Comparison of ENCODE assay signal across 16 cellular contexts in genomic region chr10:130491011-130491697, GRCh38.
"Had no signal": no experiment of that assay in that cellular context is flagged by ENCODE, and none has a peak within 500 bp of the region (broad histone marks: within the 10 kb centered on the region; RNA-seq: fewer than 3 reads in every experiment).

No MANE protein-coding gene starts in this region.

- H3K4me3 ChIP-seq: ascending aorta, dorsolateral prefrontal cortex, left ventricle myocardium inferior, ovary, transverse colon had no signal

- H3K36me3 ChIP-seq: ascending aorta, left ventricle myocardium inferior, ovary, transverse colon had no signal

- H3K9me3 ChIP-seq: ascending aorta, left ventricle myocardium inferior, ovary, transverse colon had no signal

- H3K27me3 ChIP-seq: ascending aorta, ovary, transverse colon had no signal

- DNase-seq: activated CD4-positive, alpha-beta T cell treated with anti-CD3 and anti-CD28 coated beads, Interleukin-2, amount 50 U/mL, for 4 hours; activated naive CD4-positive, alpha-beta T cell treated with anti-CD3 and anti-CD28 coated beads, Interleukin-2, amount 10 ng/mL, durations not matched to agents 7 days and 5 days; activated T-cell treated with anti-CD3 and anti-CD28 coated beads for 4 hours; kidney; left ventricle myocardium inferior; ovary; stimulated activated CD4-positive, alpha-beta T cell treated with anti-CD3 and anti-CD28 coated beads, Interleukin-4, amount 100 ng/mL, for 1 hour; stimulated activated naive CD4-positive, alpha-beta T cell treated with Interleukin-2 at 50 U/mL for 16 hours; substantia nigra; transverse colon had no signal

- H3K27ac ChIP-seq: ascending aorta, dorsolateral prefrontal cortex, left ventricle myocardium inferior, ovary, transverse colon had no signal

- H3K4me1 ChIP-seq: ascending aorta, left ventricle myocardium inferior, transverse colon had no signal

- ATAC-seq: activated CD4-positive, CD25-positive, alpha-beta regulatory T cell treated with anti-CD3 and anti-CD28 coated beads, Interleukin-2, amount 50 U/mL, for 24 hours; activated T-helper 17 cell treated with anti-CD3 and anti-CD28 coated beads, Interleukin-2, amount 50 U/mL, for 72 hours; esophagus mucosa had no signal

- FAIRE-seq: bronchial epithelial cell, kidney had no signal
